ENCODE assay signal across 2 cellular contexts in the genomic region with DNA sequence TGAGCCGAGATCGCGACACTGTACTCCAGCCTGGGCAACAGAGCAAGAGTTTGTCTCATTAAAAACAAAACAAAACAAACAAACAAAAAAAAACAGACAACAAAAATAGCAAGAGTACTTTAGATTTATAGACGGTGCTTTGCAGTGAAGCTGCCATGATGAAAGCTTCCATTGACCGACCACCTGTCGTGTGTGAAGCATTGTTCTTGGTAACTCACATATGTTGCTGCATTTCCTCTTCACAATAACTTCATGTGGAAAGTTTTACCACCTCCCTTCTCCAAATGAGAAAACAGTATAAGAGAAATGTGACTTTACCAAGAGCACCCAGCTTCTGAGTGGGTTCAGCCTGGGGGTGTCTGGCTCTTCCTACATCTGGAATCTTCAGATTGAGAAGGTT.
TF ChIP-seq lines count a peak whose summit lies in the region.

No MANE protein-coding gene starts in this region.

TF ChIP-seq in HepG2, 621 proteins besides CTCF, POLR2A, EP300 and RAD21:
- TF ChIP-seq, protein P1, sequence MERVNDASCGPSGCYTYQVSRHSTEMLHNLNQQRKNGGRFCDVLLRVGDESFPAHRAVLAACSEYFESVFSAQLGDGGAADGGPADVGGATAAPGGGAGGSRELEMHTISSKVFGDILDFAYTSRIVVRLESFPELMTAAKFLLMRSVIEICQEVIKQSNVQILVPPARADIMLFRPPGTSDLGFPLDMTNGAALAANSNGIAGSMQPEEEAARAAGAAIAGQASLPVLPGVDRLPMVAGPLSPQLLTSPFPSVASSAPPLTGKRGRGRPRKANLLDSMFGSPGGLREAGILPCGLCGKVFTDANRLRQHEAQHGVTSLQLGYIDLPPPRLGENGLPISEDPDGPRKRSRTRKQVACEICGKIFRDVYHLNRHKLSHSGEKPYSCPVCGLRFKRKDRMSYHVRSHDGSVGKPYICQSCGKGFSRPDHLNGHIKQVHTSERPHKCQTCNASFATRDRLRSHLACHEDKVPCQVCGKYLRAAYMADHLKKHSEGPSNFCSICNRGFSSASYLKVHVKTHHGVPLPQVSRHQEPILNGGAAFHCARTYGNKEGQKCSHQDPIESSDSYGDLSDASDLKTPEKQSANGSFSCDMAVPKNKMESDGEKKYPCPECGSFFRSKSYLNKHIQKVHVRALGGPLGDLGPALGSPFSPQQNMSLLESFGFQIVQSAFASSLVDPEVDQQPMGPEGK (CRISPR knock-in tag; IDR thresholded peaks at IDR 0.05), result no peak
- TF ChIP-seq ATF2 (CRISPR knock-in tag; IDR thresholded peaks at IDR 0.05), result no peak
- TF ChIP-seq ZNF746 (CRISPR knock-in tag; IDR thresholded peaks at IDR 0.05), result no peak
- no peak for TF ChIP-seq CSRNP1 (CRISPR knock-in tag; IDR thresholded peaks at IDR 0.05)
- TF ChIP-seq PCBP1 (IDR thresholded peaks at IDR 0.05; ENCODE audit: borderline replicate concordance, low read depth, low read length), result no peak
- no peak for TF ChIP-seq MTF2 (CRISPR knock-in tag; IDR thresholded peaks at IDR 0.05; ENCODE audit: borderline replicate concordance)
- 0 out of 2 replicates have a peak, but pooled peaks have one; percentile 20 for TF ChIP-seq ZNF567 (CRISPR knock-in tag; IDR thresholded peaks at IDR 0.05; ENCODE audit: borderline replicate concordance)
- no peak for TF ChIP-seq ZSCAN21 (CRISPR knock-in tag; IDR thresholded peaks at IDR 0.05; ENCODE audit: borderline replicate concordance)
- no peak for TF ChIP-seq ZNF362 (CRISPR knock-in tag; IDR thresholded peaks at IDR 0.05; ENCODE audit: borderline replicate concordance)
- TF ChIP-seq PHF21A (CRISPR knock-in tag; IDR thresholded peaks at IDR 0.05), result 0 out of 2 replicates have a peak, but pooled peaks have one; percentile 11
- no peak for TF ChIP-seq MXD1 (CRISPR knock-in tag; IDR thresholded peaks at IDR 0.05)
- TF ChIP-seq ZNF672 (CRISPR knock-in tag; IDR thresholded peaks at IDR 0.05), result no peak
- TF ChIP-seq, protein P2, sequence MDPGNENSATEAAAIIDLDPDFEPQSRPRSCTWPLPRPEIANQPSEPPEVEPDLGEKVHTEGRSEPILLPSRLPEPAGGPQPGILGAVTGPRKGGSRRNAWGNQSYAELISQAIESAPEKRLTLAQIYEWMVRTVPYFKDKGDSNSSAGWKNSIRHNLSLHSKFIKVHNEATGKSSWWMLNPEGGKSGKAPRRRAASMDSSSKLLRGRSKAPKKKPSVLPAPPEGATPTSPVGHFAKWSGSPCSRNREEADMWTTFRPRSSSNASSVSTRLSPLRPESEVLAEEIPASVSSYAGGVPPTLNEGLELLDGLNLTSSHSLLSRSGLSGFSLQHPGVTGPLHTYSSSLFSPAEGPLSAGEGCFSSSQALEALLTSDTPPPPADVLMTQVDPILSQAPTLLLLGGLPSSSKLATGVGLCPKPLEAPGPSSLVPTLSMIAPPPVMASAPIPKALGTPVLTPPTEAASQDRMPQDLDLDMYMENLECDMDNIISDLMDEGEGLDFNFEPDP (CRISPR knock-in tag; conservative IDR thresholded peaks at IDR 0.05), result 0 out of 2 replicates have a peak, but pooled peaks have one; percentile 4
- TF ChIP-seq SMAD1 (CRISPR knock-in tag; IDR thresholded peaks at IDR 0.05; ENCODE audit: borderline replicate concordance, low read depth), result no peak
- TF ChIP-seq HOXA9 (CRISPR knock-in tag; IDR thresholded peaks at IDR 0.05; ENCODE audit: borderline replicate concordance), result no peak
- TF ChIP-seq HMG20A (CRISPR knock-in tag; IDR thresholded peaks at IDR 0.05; ENCODE audit: borderline replicate concordance), result no peak
- TF ChIP-seq ZKSCAN5 (CRISPR knock-in tag; IDR thresholded peaks at IDR 0.05), result no peak

TF ChIP-seq in GM12878, 131 proteins besides CTCF, POLR2A, EP300 and RAD21:
- TF ChIP-seq MYB (IDR thresholded peaks at IDR 0.05; ENCODE audit: borderline replicate concordance, low read depth, low read length), result no peak
- 0 out of 2 replicates have a peak, but pooled peaks have one; percentile 6 for TF ChIP-seq SPI1 (IDR thresholded peaks at IDR 0.05; ENCODE audit: borderline replicate concordance, insufficient read depth, low read depth, low read length)
- no peak for TF ChIP-seq POU2F2 (IDR thresholded peaks at IDR 0.05; ENCODE audit: borderline replicate concordance, low read depth, low read length)
- 0 out of 4 replicates have a peak, but pooled peaks of 1 of the 2 experiments have one; percentile 14 for TF ChIP-seq ETV6 (conservative IDR thresholded peaks at IDR 0.05 in 1 of 2, IDR thresholded peaks at IDR 0.05 in 1 of 2; ENCODE audit: borderline replicate concordance in 1 of 2, low read depth in 1 of 2)
